Comparison of ENCODE assay signal across 12 cellular contexts in the genomic region with DNA sequence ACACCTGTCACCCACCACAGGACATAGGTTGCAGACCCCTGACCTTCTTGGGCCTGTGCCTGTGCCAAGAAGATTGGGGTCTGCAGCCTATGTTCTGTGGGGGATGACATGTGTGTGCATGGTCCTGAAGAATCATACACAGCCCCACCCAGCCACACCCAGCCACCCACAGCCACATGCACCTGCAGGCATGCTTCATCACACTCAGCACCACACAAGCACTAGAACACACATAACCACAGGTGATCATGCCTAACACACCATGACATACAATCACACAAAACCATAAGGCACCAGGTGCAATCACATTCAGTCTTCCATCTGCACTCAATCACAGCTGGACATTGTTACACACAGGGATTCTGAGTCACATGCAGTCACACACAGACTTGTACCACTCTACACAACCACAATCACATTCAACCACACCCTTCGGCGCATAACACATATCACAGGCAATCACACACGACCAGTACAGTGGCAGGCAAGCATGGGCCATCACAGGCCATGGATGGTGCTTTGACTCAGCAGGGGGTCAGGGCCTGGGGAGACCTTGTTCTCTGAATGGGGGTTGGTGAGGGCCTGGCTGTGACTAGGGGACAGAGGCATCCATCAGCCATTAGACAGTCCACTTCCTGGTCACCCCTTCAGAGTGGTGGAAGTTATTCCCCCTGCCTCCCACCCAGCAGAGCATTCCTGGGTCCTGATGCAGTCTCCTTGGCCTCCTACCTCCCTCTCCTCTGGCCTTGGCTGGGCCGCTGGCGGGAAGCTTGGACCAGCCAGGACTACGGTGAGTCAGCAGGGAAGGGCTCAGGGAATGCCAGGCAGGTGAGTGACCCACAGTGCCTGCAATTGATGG. TPM values are rescaled to one million over a fixed set of nuclear protein-coding genes. Genes with fewer than 3 reads are reported as not detected.
DNase-seq lines count a peak whose midpoint lies in the region; ATAC-seq and TF ChIP-seq lines count a peak whose summit lies in the region.
"Had no signal": no experiment of that assay in that cellular context is flagged by ENCODE, and none has a peak within 500 bp of the region (broad histone marks: within the 10 kb centered on the region; RNA-seq: fewer than 3 reads in every experiment).

No MANE protein-coding gene starts in this region.

- H3K27ac Mint-ChIP-seq in activated CD4-positive, alpha-beta T cell treated with anti-CD3 and anti-CD28 coated beads, Interleukin-2, amount 10 ng/mL, durations not matched to agents 7 days and 5 days = peak overlapping the region; percentile 74
- H3K27ac Mint-ChIP-seq in stimulated activated memory B cell treated with anti-CD40 and anti-IgM and Interleukin-4, amounts not matched to agents 10 μg/mL and 1 μg/mL and 100 μg/mL, for 72 hours = no peak overlapping the region

- H3K4me3 Mint-ChIP-seq in activated CD4-positive, alpha-beta T cell treated with anti-CD3 and anti-CD28 coated beads, Interleukin-2, amount 10 ng/mL, durations not matched to agents 7 days and 5 days = no peak overlapping the region
- no peak overlapping the region for H3K4me3 Mint-ChIP-seq in stimulated activated memory B cell treated with anti-CD40 and anti-IgM and Interleukin-4, amounts not matched to agents 10 μg/mL and 1 μg/mL and 100 μg/mL, for 72 hours
- H3K4me3 Mint-ChIP-seq: brain had no signal

- H3K36me3 Mint-ChIP-seq in activated CD4-positive, alpha-beta T cell treated with anti-CD3 and anti-CD28 coated beads, Interleukin-2, amount 10 ng/mL, durations not matched to agents 7 days and 5 days (ENCODE audit: low read depth) = no peaks in the 10 kb centered on the region
- H3K36me3 Mint-ChIP-seq in stimulated activated memory B cell treated with anti-CD40 and anti-IgM and Interleukin-4, amounts not matched to agents 10 μg/mL and 1 μg/mL and 100 μg/mL, for 72 hours = no peaks in the 10 kb centered on the region
- H3K36me3 Mint-ChIP-seq: brain; naive thymus-derived CD8-positive, alpha-beta T cell had no signal

- no peak overlapping the region for H3K4me3 ChIP-seq in fibroblast of the aortic adventitia (ENCODE audit: low read depth, low read length)

- CTCF ChIA-PET in activated CD4-positive, alpha-beta T cell treated with anti-CD3 and anti-CD28 coated beads, Interleukin-2, amount 10 ng/mL, durations not matched to agents 7 days and 5 days (lab: Charles Lee) = interaction anchor here (0.6 to 9.2 kb wide), 8 partner anchors 8 to 252 kb away, joined by 3 to 95 read pairs (median 4); a partner anchor contains a TSS

- peak; percentile 24 for ATAC-seq in stimulated activated memory B cell treated with anti-CD40 and anti-IgM and Interleukin-4, amounts not matched to agents 10 μg/mL and 1 μg/mL and 100 μg/mL, for 72 hours
- no peak for ATAC-seq in GM18870 (IDR thresholded peaks at IDR 0.05; ENCODE audit: unreplicated experiment)
- ATAC-seq in GM21447 (IDR thresholded peaks at IDR 0.05; ENCODE audit: unreplicated experiment) = no peak
- ATAC-seq: naive thymus-derived CD8-positive, alpha-beta T cell had no signal

- peaks cover 48% of the 10 kb centered on the region for H3K4me1 Mint-ChIP-seq in activated CD4-positive, alpha-beta T cell treated with anti-CD3 and anti-CD28 coated beads, Interleukin-2, amount 10 ng/mL, durations not matched to agents 7 days and 5 days
- peaks cover 29% of the 10 kb centered on the region for H3K4me1 Mint-ChIP-seq in stimulated activated memory B cell treated with anti-CD40 and anti-IgM and Interleukin-4, amounts not matched to agents 10 μg/mL and 1 μg/mL and 100 μg/mL, for 72 hours

- no peak for TF ChIP-seq CTCF in fibroblast of the aortic adventitia (IDR thresholded peaks at IDR 0.05; ENCODE audit: insufficient read depth, low read length)

- POLR2A ChIA-PET in activated CD4-positive, alpha-beta T cell treated with anti-CD3 and anti-CD28 coated beads, Interleukin-2, amount 10 ng/mL, durations not matched to agents 7 days and 5 days (lab: Charles Lee) = no interaction called here

- DNase-seq in activated CD4-positive, alpha-beta T cell treated with anti-CD3 and anti-CD28 coated beads, Interleukin-2, amount 10 ng/mL, durations not matched to agents 7 days and 5 days = no peak
- DNase-seq in activated CD4-positive, alpha-beta T cell treated with anti-CD3 and anti-CD28 coated beads, Interleukin-2, amount 50 U/mL, for 1 hour = no peak
- DNase-seq in RPMI7951 (ENCODE audit: low read depth) = peak; percentile 56
- peak; percentile 49 for DNase-seq in fibroblast of the aortic adventitia (ENCODE audit: low read depth)
- DNase-seq in KBM-7 = no peak
- DNase-seq: naive thymus-derived CD8-positive, alpha-beta T cell; NCI-H1417 treated with DMSO at 0.1 percent for 48 hours; SW 1271 had no signal

- H3K9me3 Mint-ChIP-seq in activated CD4-positive, alpha-beta T cell treated with anti-CD3 and anti-CD28 coated beads, Interleukin-2, amount 10 ng/mL, durations not matched to agents 7 days and 5 days = no peaks in the 10 kb centered on the region
- no peaks in the 10 kb centered on the region for H3K9me3 Mint-ChIP-seq in stimulated activated memory B cell treated with anti-CD40 and anti-IgM and Interleukin-4, amounts not matched to agents 10 μg/mL and 1 μg/mL and 100 μg/mL, for 72 hours
- H3K9me3 Mint-ChIP-seq: brain; naive thymus-derived CD8-positive, alpha-beta T cell had no signal

- in situ Hi-C loops in KBM-7 (cut with MboI; ENCODE audit: low pct_unique_long_range_greater_than_20kb, low sequenced_read_pairs) = no loop called here

- H3K27me3 Mint-ChIP-seq in activated CD4-positive, alpha-beta T cell treated with anti-CD3 and anti-CD28 coated beads, Interleukin-2, amount 10 ng/mL, durations not matched to agents 7 days and 5 days = no peaks in the 10 kb centered on the region
- peaks cover 10% of the 10 kb centered on the region for H3K27me3 Mint-ChIP-seq in stimulated activated memory B cell treated with anti-CD40 and anti-IgM and Interleukin-4, amounts not matched to agents 10 μg/mL and 1 μg/mL and 100 μg/mL, for 72 hours
- H3K27me3 Mint-ChIP-seq: naive thymus-derived CD8-positive, alpha-beta T cell had no signal

RNA-seq across cellular contexts. Expression of a gene that starts 44.3 kb away (rescaled TPM):
- total RNA-seq in activated CD4-positive, alpha-beta T cell treated with anti-CD3 and anti-CD28 coated beads, Interleukin-2, amount 10 ng/mL, durations not matched to agents 7 days and 5 days = not detected
- not detected in 2 replicates for total RNA-seq in RPMI7951 (2014; rRNA removed; shearing (Covaris generic))
- not detected in 2 replicates for total RNA-seq in fibroblast of the aortic adventitia (ENCODE audit: low replicate concordance)
- total RNA-seq: naive thymus-derived CD8-positive, alpha-beta T cell had no signal

Comparison
In these comparisons a context has a peak if more than half of its experiments do, and no peak if none do; other contexts are left out.
1. DNase-seq: peak in RPMI7951 (single experiment) and fibroblast of the aortic adventitia (single experiment); none in activated CD4-positive, alpha-beta T cell treated with anti-CD3 and anti-CD28 coated beads, Interleukin-2, amount 10 ng/mL, durations not matched to agents 7 days and 5 days (single experiment), activated CD4-positive, alpha-beta T cell treated with anti-CD3 and anti-CD28 coated beads, Interleukin-2, amount 50 U/mL, for 1 hour (single experiment) and KBM-7 (single experiment).